In genomic region chr21:34770581-34770980, GRCh38 we compare ENCODE assay signal across 21 cellular contexts.
DNase-seq lines count a peak whose midpoint lies in the region; ATAC-seq lines count a peak whose summit lies in the region.
"Had no signal": no experiment of that assay in that cellular context is flagged by ENCODE, and none has a peak within 500 bp of the region (broad histone marks: within the 10 kb centered on the region; RNA-seq: fewer than 3 reads in every experiment).

No MANE protein-coding gene starts in this region.

- DNase-seq in ACHN = peak; percentile 2
- DNase-seq in SJCRH30 = peak; percentile 47 to 64
- DNase-seq in epithelial cell of prostate (ENCODE audit: low read depth, low spot score) = no peak
- DNase-seq in mucosa of gallbladder (ENCODE audit: low spot score) = peak; percentile 4
- DNase-seq in activated effector memory CD4-positive, alpha-beta T cell treated with anti-CD3 and anti-CD28 coated beads, Interleukin-2, amount 50 U/mL, for 16 hours = no peak
- no peak for DNase-seq in activated CD4-positive, alpha-beta T cell treated with anti-CD3 and anti-CD28 coated beads for 1 hour
- DNase-seq: 8988T; CD8-positive, alpha-beta memory T cell; DMS53; GOT3; KBM-7; NCI-H1105; NCI-H2107; NCI-H2227 treated with DMSO at 0.1 percent for 48 hours; NCI-H524; NCI-H82; SIG-M5 had no signal

- no peaks in the 10 kb centered on the region for H3K27me3 ChIP-seq in SJCRH30
- H3K27me3 ChIP-seq: BLaER1 treated with 17β-estradiol and CSF1 and Interleukin-3, amounts not matched to agents 10 nM and 100 nM had no signal

- peaks cover 16% of the 10 kb centered on the region for H3K4me1 ChIP-seq in SJCRH30
- H3K4me1 ChIP-seq: BLaER1 treated with 17β-estradiol and CSF1 and Interleukin-3, amounts not matched to agents 10 nM and 100 nM had no signal

- H3K36me3 ChIP-seq in SJCRH30 = no peaks in the 10 kb centered on the region
- H3K36me3 ChIP-seq: BLaER1 treated with 17β-estradiol and CSF1 and Interleukin-3, amounts not matched to agents 10 nM and 100 nM had no signal

- no peaks in the 10 kb centered on the region for H3K9me3 ChIP-seq in SJCRH30 (replicated peaks)

- no peak overlapping the region for H3K4me3 ChIP-seq in SJCRH30
- H3K4me3 ChIP-seq: BLaER1 treated with 17β-estradiol and CSF1 and Interleukin-3, amounts not matched to agents 10 nM and 100 nM had no signal

- no peak for ATAC-seq in HG03342 (IDR thresholded peaks at IDR 0.05; ENCODE audit: unreplicated experiment)
- ATAC-seq in GM18907 (IDR thresholded peaks at IDR 0.05; ENCODE audit: unreplicated experiment) = no peak

- in situ Hi-C loops in ACHN (cut with HindIII; ENCODE audit: low pct_ligation_motif_present, low pct_unique_long_range_greater_than_20kb, low sequenced_read_pairs) = no loop called here

- H3K27ac ChIP-seq in SJCRH30 (no peak overlapping the region), epithelial cell of prostate (peak overlapping the region; percentile 90)
- H3K27ac ChIP-seq: BLaER1 treated with 17β-estradiol and CSF1 and Interleukin-3, amounts not matched to agents 10 nM and 100 nM; RWPE1 had no signal

Comparison
In these comparisons a context has a peak if more than half of its experiments do, and no peak if none do; other contexts are left out.
1. DNase-seq: peak in ACHN (single experiment), SJCRH30 (2 of 2) and mucosa of gallbladder (single experiment); none in epithelial cell of prostate (single experiment), activated effector memory CD4-positive, alpha-beta T cell treated with anti-CD3 and anti-CD28 coated beads, Interleukin-2, amount 50 U/mL, for 16 hours (single experiment) and activated CD4-positive, alpha-beta T cell treated with anti-CD3 and anti-CD28 coated beads for 1 hour (single experiment).